Comparison of ENCODE assay signal across 27 cellular contexts in the genomic region with DNA sequence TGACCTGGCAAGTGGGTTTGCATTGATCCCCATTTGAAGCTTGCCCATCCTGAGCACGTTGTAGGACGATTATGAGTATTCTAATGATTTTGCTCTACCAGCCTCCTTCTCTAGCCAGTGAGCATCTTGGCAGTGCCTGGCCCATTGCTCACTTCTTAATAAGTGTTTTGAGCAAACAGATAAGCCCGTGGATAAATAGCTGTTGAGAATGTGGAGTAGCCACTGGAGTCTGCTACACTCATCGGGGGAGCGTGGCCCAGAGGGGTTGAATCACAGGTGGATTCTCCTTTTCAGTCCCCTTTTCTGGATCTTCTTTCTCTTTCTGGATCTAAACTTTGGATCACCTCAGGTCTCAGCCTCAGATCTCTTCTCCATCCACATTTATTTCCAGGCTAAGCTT. TPM values are rescaled to one million over a fixed set of nuclear protein-coding genes. Genes with fewer than 3 reads are reported as not detected.
"Had no signal": no experiment of that assay in that cellular context is flagged by ENCODE, and none has a peak within 500 bp of the region (broad histone marks: within the 10 kb centered on the region; RNA-seq: fewer than 3 reads in every experiment).

No MANE protein-coding gene starts in this region.

- H3K4me3 ChIP-seq: stomach, suprapubic skin, testis, thoracic aorta, thyroid gland, tibial artery, tibial nerve, transverse colon, upper lobe of left lung, uterus, vagina had no signal

- H3K4me1 ChIP-seq: stomach, suprapubic skin, testis, tibial artery, tibial nerve, transverse colon, upper lobe of left lung, uterus, vagina had no signal

- H3K27ac ChIP-seq: stomach, suprapubic skin, testis, thoracic aorta, thyroid gland, tibial artery, tibial nerve, transverse colon, upper lobe of left lung, uterus, vagina had no signal

- H3K36me3 ChIP-seq: stomach, suprapubic skin, thoracic aorta, thyroid gland, tibial artery, tibial nerve, transverse colon, upper lobe of left lung, uterus, vagina had no signal

- H3K9me3 ChIP-seq: stomach, suprapubic skin, testis, thoracic aorta, thyroid gland, tibial artery, tibial nerve, transverse colon, upper lobe of left lung, uterus, vagina had no signal

- FAIRE-seq: urothelium cell line had no signal

- ATAC-seq: stimulated activated effector memory CD8-positive, alpha-beta T cell treated with anti-CD3 and anti-CD28 coated beads, Interleukin-12 subunit alpha, Interleukin-12 subunit beta, amount 100 ng/mL, for 72 hours; stimulated activated memory B cell treated with anti-CD40 and anti-IgM and Interleukin-4, amounts not matched to agents 10 μg/mL and 1 μg/mL and 100 μg/mL, for 72 hours; stimulated activated naive B cell treated with anti-CD40 and anti-IgM and Interleukin-4, amounts not matched to agents 10 μg/mL and 1 μg/mL and 100 μg/mL, for 72 hours; stimulated activated naive CD8-positive, alpha-beta T cell treated with anti-CD3 and anti-CD28 coated beads, Interleukin-15, amount 100 ng/mL, for 72 hours; stimulated activated naive CD8-positive, alpha-beta T cell treated with anti-CD3 and anti-CD28 coated beads, Interleukin-15, Interleukin-2, amounts not matched to agents 100 U/mL and 50 U/mL, for 24 hours had no signal

- DNase-seq: stimulated activated CD4-positive, alpha-beta T cell treated with anti-CD3 and anti-CD28 coated beads, Interleukin-2, amount 100 ng/mL, for 48 hours; stimulated activated CD4-positive, alpha-beta T cell treated with anti-CD3 and anti-CD28 coated beads, Interleukin-4, amount 100 ng/mL, for 1 hour; stimulated activated CD4-positive, alpha-beta T cell treated with anti-CD3 and anti-CD28 coated beads, Interleukin-4, amount 100 ng/mL, for 24 hours; stimulated activated CD4-positive, alpha-beta T cell treated with anti-CD3 and anti-CD28 coated beads, Interleukin-4, amount 100 ng/mL, for 4 hours; stimulated activated CD8-positive, alpha-beta memory T cell treated with anti-CD3 and anti-CD28 coated beads, Interleukin-4, amount 100 ng/mL, for 48 hours; stimulated activated naive B cell treated with anti-CD40 and anti-IgM and Interleukin-4, amounts not matched to agents 10 μg/mL and 1 μg/mL and 100 μg/mL, for 72 hours; stimulated activated naive CD4-positive, alpha-beta T cell; stimulated activated naive CD4-positive, alpha-beta T cell treated with Interleukin-2 at 50 U/mL for 16 hours; stimulated activated naive CD8-positive, alpha-beta T cell treated with anti-CD3 and anti-CD28 coated beads, Interleukin-15, amount 100 ng/mL, for 72 hours; stimulated activated naive CD8-positive, alpha-beta T cell treated with anti-CD3 and anti-CD28 coated beads, Interleukin-15, Interleukin-2, amounts not matched to agents 100 U/mL and 50 U/mL, for 24 hours; stomach; substantia nigra; testis; tibial artery; transverse colon; trophoblast cell; upper lobe of left lung; uterus had no signal

- H3K27me3 ChIP-seq: testis, thyroid gland, tibial nerve, transverse colon, upper lobe of left lung, uterus, vagina had no signal

RNA-seq across cellular contexts. Expression of gene EDN3, which starts 15.9 kb away (rescaled TPM):
- total RNA-seq: subcutaneous adipose tissue, thoracic aorta had no signal
